1 cellular context compared by ENCODE assay signal in the genomic region with DNA sequence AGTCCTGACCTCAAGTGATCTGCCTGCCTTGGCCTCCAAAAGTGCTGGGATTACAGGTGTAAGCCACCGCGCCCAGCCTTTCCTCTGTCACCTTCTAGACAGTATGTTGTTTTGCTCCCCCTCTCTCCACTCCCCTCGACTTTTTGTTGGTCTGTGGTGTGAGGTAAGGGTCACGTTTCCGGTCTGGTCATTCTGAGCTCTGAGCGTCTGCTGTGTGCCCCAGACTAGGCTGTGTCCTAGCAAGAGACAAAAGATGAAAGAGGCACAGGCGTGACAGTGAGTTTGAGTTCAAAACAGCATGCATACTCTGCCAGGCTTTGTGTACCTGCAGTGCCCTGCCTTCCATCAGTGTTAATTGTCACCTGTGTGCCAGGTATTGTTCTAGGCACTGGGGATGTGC.
TF ChIP-seq lines count a peak whose summit lies in the region.

No MANE protein-coding gene starts in this region.

TF ChIP-seq in WTC11, 78 proteins besides CTCF, POLR2A, EP300 and RAD21 (continued from another document):
- TF ChIP-seq, protein P1, sequence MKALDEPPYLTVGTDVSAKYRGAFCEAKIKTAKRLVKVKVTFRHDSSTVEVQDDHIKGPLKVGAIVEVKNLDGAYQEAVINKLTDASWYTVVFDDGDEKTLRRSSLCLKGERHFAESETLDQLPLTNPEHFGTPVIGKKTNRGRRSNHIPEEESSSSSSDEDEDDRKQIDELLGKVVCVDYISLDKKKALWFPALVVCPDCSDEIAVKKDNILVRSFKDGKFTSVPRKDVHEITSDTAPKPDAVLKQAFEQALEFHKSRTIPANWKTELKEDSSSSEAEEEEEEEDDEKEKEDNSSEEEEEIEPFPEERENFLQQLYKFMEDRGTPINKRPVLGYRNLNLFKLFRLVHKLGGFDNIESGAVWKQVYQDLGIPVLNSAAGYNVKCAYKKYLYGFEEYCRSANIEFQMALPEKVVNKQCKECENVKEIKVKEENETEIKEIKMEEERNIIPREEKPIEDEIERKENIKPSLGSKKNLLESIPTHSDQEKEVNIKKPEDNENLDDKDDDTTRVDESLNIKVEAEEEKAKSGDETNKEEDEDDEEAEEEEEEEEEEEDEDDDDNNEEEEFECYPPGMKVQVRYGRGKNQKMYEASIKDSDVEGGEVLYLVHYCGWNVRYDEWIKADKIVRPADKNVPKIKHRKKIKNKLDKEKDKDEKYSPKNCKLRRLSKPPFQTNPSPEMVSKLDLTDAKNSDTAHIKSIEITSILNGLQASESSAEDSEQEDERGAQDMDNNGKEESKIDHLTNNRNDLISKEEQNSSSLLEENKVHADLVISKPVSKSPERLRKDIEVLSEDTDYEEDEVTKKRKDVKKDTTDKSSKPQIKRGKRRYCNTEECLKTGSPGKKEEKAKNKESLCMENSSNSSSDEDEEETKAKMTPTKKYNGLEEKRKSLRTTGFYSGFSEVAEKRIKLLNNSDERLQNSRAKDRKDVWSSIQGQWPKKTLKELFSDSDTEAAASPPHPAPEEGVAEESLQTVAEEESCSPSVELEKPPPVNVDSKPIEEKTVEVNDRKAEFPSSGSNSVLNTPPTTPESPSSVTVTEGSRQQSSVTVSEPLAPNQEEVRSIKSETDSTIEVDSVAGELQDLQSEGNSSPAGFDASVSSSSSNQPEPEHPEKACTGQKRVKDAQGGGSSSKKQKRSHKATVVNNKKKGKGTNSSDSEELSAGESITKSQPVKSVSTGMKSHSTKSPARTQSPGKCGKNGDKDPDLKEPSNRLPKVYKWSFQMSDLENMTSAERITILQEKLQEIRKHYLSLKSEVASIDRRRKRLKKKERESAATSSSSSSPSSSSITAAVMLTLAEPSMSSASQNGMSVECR (CRISPR knock-in tag; IDR thresholded peaks at IDR 0.05; ENCODE audit: borderline replicate concordance) = no peak
TF ChIP-seq in WTC11: peak in this region for 0.
